In the genomic region with DNA sequence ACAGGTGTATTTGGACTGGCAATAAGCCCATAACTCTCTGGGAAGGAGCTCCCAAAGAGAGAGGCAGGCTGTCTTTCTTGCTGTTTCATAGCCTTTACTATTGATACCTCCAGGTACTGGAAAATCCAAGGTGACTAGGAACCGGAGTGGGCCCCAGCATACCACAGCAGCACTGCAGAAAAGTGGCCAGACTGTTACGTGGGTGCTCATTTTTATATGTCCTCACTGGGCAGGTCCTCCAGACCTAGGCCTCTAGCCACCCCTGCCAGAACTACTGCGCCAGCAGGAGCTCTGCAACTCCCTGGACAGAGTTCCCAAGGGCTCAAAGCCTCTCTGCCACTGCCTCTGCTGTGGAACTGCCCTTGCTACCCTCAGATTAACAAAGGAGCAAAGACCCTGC, we compare ENCODE assay signal across 8 cellular contexts.
"Had no signal": no experiment of that assay in that cellular context is flagged by ENCODE, and none has a peak within 500 bp of the region (broad histone marks: within the 10 kb centered on the region; RNA-seq: fewer than 3 reads in every experiment).

No MANE protein-coding gene starts in this region.

- H3K4me3 ChIP-seq: GM12878 had no signal

- FAIRE-seq: G401.6, GM12878, GM12891, GM12892, GM18507, GM19239 had no signal

- ATAC-seq: GM12878 had no signal

- DNase-seq: GDM1, GF-D8 had no signal
